8 cellular contexts compared by ENCODE assay signal in genomic region chr4:42398448-42399355, GRCh38. TPM values are rescaled to one million over a fixed set of nuclear protein-coding genes. Genes with fewer than 3 reads are reported as not detected.
A peak's percentile ranks its signal among the peaks of the same experiment; 100 is the strongest.
DNase-seq lines count a peak whose midpoint lies in the region; ATAC-seq and TF ChIP-seq lines count a peak whose summit lies in the region.

No MANE protein-coding gene starts in this region.

- intact Hi-C loops in A673 (cut with micrococcal nuclease; ENCODE audit: unreplicated experiment), result no loop called here
- intact Hi-C loops in mucosa of descending colon (cut with DNase I, micrococcal nuclease), result no loop called here

- H3K4me1 ChIP-seq in A673 (ENCODE audit: insufficient read depth, low read length, poor library complexity, severe bottlenecking), result no peaks in the 10 kb centered on the region
- peaks cover 12% of the 10 kb centered on the region for H3K4me1 ChIP-seq in HAP-1
- peaks cover 30% of the 10 kb centered on the region for H3K4me1 ChIP-seq in mucosa of descending colon (ENCODE audit: low read depth)

- CTCF ChIA-PET in A673 (lab: Charles Lee), result no interaction called here

- peaks cover 75% of the 10 kb centered on the region for H3K27me3 ChIP-seq in A673 (replicated peaks; ENCODE audit: insufficient read depth, low read depth, low read length, poor library complexity)
- H3K27me3 ChIP-seq in HAP-1 (ENCODE audit: low read depth), result no peaks in the 10 kb centered on the region

- peak; percentile 25 for DNase-seq in A673 (ENCODE audit: low spot score)
- DNase-seq in HAP-1 (ENCODE audit: low spot score in 2 of 2), result peak; percentile 80 to 81
- DNase-seq in cardiac fibroblast (ENCODE audit: low read depth in 2 of 2), result no peak
- peak in 1 of 2 experiments; percentile 45 for DNase-seq in mesothelial cell of epicardium (ENCODE audit: low spot score in 2 of 2, unreplicated experiment in 2 of 2)
- DNase-seq in mucosa of descending colon, result no peak
- DNase-seq in GM03348 (ENCODE audit: low spot score), result no peak

- H3K36me3 ChIP-seq in A673 (ENCODE audit: insufficient read depth, low read length, poor library complexity, severe bottlenecking), result no peaks in the 10 kb centered on the region
- peaks cover 33% of the 10 kb centered on the region for H3K36me3 ChIP-seq in HAP-1 (replicated peaks)
- H3K36me3 ChIP-seq in mucosa of descending colon (ENCODE audit: low read depth), result no peaks in the 10 kb centered on the region

- TF ChIP-seq CTCF in A673 (conservative IDR thresholded peaks at IDR 0.05; ENCODE audit: low read depth, low read length) (0 out of 2 replicates have a peak, but pooled peaks have one; percentile 11), cardiac fibroblast (IDR thresholded peaks at IDR 0.05; ENCODE audit: low read depth, low read length) (peak; percentile 15), mesothelial cell of epicardium (IDR thresholded peaks at IDR 0.05; ENCODE audit: unreplicated experiment) (no peak), mucosa of descending colon (IDR thresholded peaks at IDR 0.05) (no peak)

- no peak overlapping the region for H3K27ac Mint-ChIP-seq in mesothelial cell of epicardium

- peaks cover 90% of the 10 kb centered on the region for H3K27me3 Mint-ChIP-seq in mesothelial cell of epicardium (ENCODE audit: low read depth)

- in situ Hi-C loops in HAP-1 (cut with MboI; ENCODE audit: low sequenced_read_pairs), result loop anchor here (10.0 kb wide), 1 partner anchor 114 kb away; no protein-coding TSS in a partner anchor

- H3K9me3 ChIP-seq in A673 (ENCODE audit: low read depth, low read length, poor library complexity, severe bottlenecking), result no peaks in the 10 kb centered on the region
- H3K9me3 ChIP-seq in HAP-1, result no peaks in the 10 kb centered on the region
- no peaks in the 10 kb centered on the region for H3K9me3 ChIP-seq in mucosa of descending colon

- POLR2A ChIA-PET in A673 (lab: Charles Lee; ENCODE audit: low non-redundant PET), result no interaction called here

- H3K27ac ChIP-seq in A673 (ENCODE audit: low read depth, low read length, poor library complexity, severe bottlenecking), result no peak overlapping the region

- ATAC-seq in mucosa of descending colon (no peak), GM18870 (IDR thresholded peaks at IDR 0.05; ENCODE audit: unreplicated experiment) (no peak), HG02763 (IDR thresholded peaks at IDR 0.05; ENCODE audit: unreplicated experiment) (no peak)

- peak overlapping the region; percentile 70 for H3K4me3 Mint-ChIP-seq in mesothelial cell of epicardium

- H3K4me1 Mint-ChIP-seq in mesothelial cell of epicardium, result peaks cover 30% of the 10 kb centered on the region

- H3K36me3 Mint-ChIP-seq in mesothelial cell of epicardium, result no peaks in the 10 kb centered on the region

- no peaks in the 10 kb centered on the region for H3K9me3 Mint-ChIP-seq in mesothelial cell of epicardium

- no TSS peak for BruUV-seq in A673 (replicated peaks; lab: Mats Ljungman, UMichigan)

- peak overlapping the region; percentile 44 for H3K4me3 ChIP-seq in A673 (ENCODE audit: low read depth, low read length, poor library complexity, severe bottlenecking)
- H3K4me3 ChIP-seq in HAP-1, result peak overlapping the region; percentile 75
- H3K4me3 ChIP-seq in cardiac fibroblast (replicated peaks in 1 of 2; ENCODE audit: low read depth in 2 of 2, low read length in 2 of 2), result peak overlapping the region; percentile 59 to 60
- H3K4me3 ChIP-seq in mucosa of descending colon, result no peak overlapping the region

RNA-seq across cellular contexts. Expression of gene SHISA3, which starts 1.4 kb away (rescaled TPM):
- 0.26 and 0.39 TPM in 2 replicates for total RNA-seq in A673 (2021)
- total RNA-seq in mesothelial cell of epicardium, result 3.2 to 3.6 TPM (median 3.3 TPM) in 3 replicates
- 1 to 10 TPM in 2 of 3 donors, under 1 TPM in 1; 0.90 to 1.9 (median 1.6) TPM for total RNA-seq in mucosa of descending colon

Comparison
In these comparisons a context has a peak if more than half of its experiments do, and no peak if none do; other contexts are left out.
1. DNase-seq: peak in A673 (single experiment) and HAP-1 (2 of 2); none in cardiac fibroblast (0 of 2), mucosa of descending colon (0 of 3) and GM03348 (single experiment).
2. CTCF ChIP-seq: peak in A673 (single experiment) and cardiac fibroblast (single experiment); none in mesothelial cell of epicardium (single experiment) and mucosa of descending colon (single experiment).